In genomic region chr15:74904190-74904805, GRCh38 we compare ENCODE assay signal across 15 cellular contexts. TPM values are rescaled to one million over a fixed set of nuclear protein-coding genes. Genes with fewer than 3 reads are reported as not detected.
A peak's percentile ranks its signal among the peaks of the same experiment; 100 is the strongest.
DNase-seq lines count a peak whose midpoint lies in the region; ATAC-seq and TF ChIP-seq lines count a peak whose summit lies in the region.
"Had no signal": no experiment of that assay in that cellular context is flagged by ENCODE, and none has a peak within 500 bp of the region (broad histone marks: within the 10 kb centered on the region; RNA-seq: fewer than 3 reads in every experiment).

No MANE protein-coding gene starts in this region.

- H3K36me3 Mint-ChIP-seq in CD4-positive, CD25-positive, alpha-beta regulatory T cell = peaks cover 26% of the 10 kb centered on the region
- H3K36me3 Mint-ChIP-seq in WTC11 = peaks cover 52% of the 10 kb centered on the region

- no peak for ATAC-seq in CD4-positive, CD25-positive, alpha-beta regulatory T cell (ENCODE audit: low read depth in 2 of 2)
- ATAC-seq in WTC11 (no peak), GM18511 (IDR thresholded peaks at IDR 0.05; ENCODE audit: unreplicated experiment) (no peak)
- ATAC-seq: Panc1; stimulated activated naive CD8-positive, alpha-beta T cell treated with anti-CD3 and anti-CD28 coated beads, Interleukin-15, Interleukin-2, amounts not matched to agents 100 U/mL and 50 U/mL, for 24 hours had no signal

- H3K36me3 ChIP-seq in CD4-positive, CD25-positive, alpha-beta regulatory T cell (ENCODE audit: control insufficient read depth, insufficient read depth, low read length) = peaks cover 33% of the 10 kb centered on the region
- peaks cover 63% of the 10 kb centered on the region for H3K36me3 ChIP-seq in mesodermal cell (ENCODE audit: control insufficient read depth, insufficient read depth, low read length)

- H3K27me3 Mint-ChIP-seq in CD4-positive, CD25-positive, alpha-beta regulatory T cell = no peaks in the 10 kb centered on the region
- H3K27me3 Mint-ChIP-seq in WTC11 (ENCODE audit: low read depth) = no peaks in the 10 kb centered on the region

- H3K4me3 Mint-ChIP-seq in CD4-positive, CD25-positive, alpha-beta regulatory T cell = peak overlapping the region; percentile 79 to 99 (median 99)
- peak overlapping the region; percentile 94 for H3K4me3 Mint-ChIP-seq in WTC11

- CTCF ChIA-PET in WTC11 (lab: Charles Lee) = interaction anchor here (4.1 kb wide), 1 partner anchor 135 kb away, joined by 50 read pairs; no protein-coding TSS in a partner anchor

- H3K9me3 Mint-ChIP-seq in CD4-positive, CD25-positive, alpha-beta regulatory T cell = no peaks in the 10 kb centered on the region
- H3K9me3 Mint-ChIP-seq in WTC11 = peaks cover 8% of the 10 kb centered on the region

- no peaks in the 10 kb centered on the region for H3K9me3 ChIP-seq in CD4-positive, CD25-positive, alpha-beta regulatory T cell (ENCODE audit: control insufficient read depth in 2 of 2, low read length in 2 of 2)
- no peaks in the 10 kb centered on the region for H3K9me3 ChIP-seq in mesodermal cell (ENCODE audit: control insufficient read depth, low read length)
- H3K9me3 ChIP-seq: neutrophil had no signal

- H3K27ac Mint-ChIP-seq in CD4-positive, CD25-positive, alpha-beta regulatory T cell = peak overlapping the region; percentile 14 to 98 (median 91)
- H3K27ac Mint-ChIP-seq in WTC11 = no peak overlapping the region

- H3K27ac ChIP-seq in CD4-positive, CD25-positive, alpha-beta regulatory T cell (ENCODE audit: insufficient read depth, low read length, poor library complexity, severe bottlenecking) = no peak overlapping the region
- no peak overlapping the region for H3K27ac ChIP-seq in mesodermal cell (ENCODE audit: low read depth, low read length, severe bottlenecking)

- no peaks in the 10 kb centered on the region for H3K27me3 ChIP-seq in CD4-positive, CD25-positive, alpha-beta regulatory T cell (ENCODE audit: control insufficient read depth, insufficient read depth, low read length)
- H3K27me3 ChIP-seq: neutrophil had no signal

- POLR2A ChIA-PET in WTC11 (lab: Charles Lee) = no interaction called here

- peaks cover 21 to 65% (median 41%) of the 10 kb centered on the region in 4 donors for H3K4me1 Mint-ChIP-seq in CD4-positive, CD25-positive, alpha-beta regulatory T cell
- H3K4me1 Mint-ChIP-seq in WTC11 = peaks cover 15% of the 10 kb centered on the region

- DNase-seq in AG10803 (ENCODE audit: low read depth) = no peak
- DNase-seq in CD4-positive, CD25-positive, alpha-beta regulatory T cell = no peak
- no peak for DNase-seq in WTC11 (ENCODE audit: low spot score)
- no peak for DNase-seq in AG08395 (ENCODE audit: low spot score)
- DNase-seq in hippocampal formation (lab: John Stamatoyannopoulos, UW) = no peak
- DNase-seq: Calu3; cerebellar nuclear complex; KG1; NCI-H146; NCI-H524; stimulated activated naive CD8-positive, alpha-beta T cell treated with anti-CD3 and anti-CD28 coated beads, Interleukin-15, Interleukin-2, amounts not matched to agents 100 U/mL and 50 U/mL, for 24 hours had no signal

- no peak for TF ChIP-seq CTCF in AG10803 (conservative IDR thresholded peaks at IDR 0.05; ENCODE audit: low read length)
- no peak for TF ChIP-seq CTCF in WTC11 (IDR thresholded peaks at IDR 0.05)

- peak overlapping the region; percentile 83; the same call in 1 of the 2 replicates for H3K4me3 ChIP-seq in AG10803 (ENCODE audit: low read length)
- H3K4me3 ChIP-seq in CD4-positive, CD25-positive, alpha-beta regulatory T cell (ENCODE audit: low read depth, low read length) = peak overlapping the region; percentile 86
- H3K4me3 ChIP-seq in mesodermal cell (ENCODE audit: extremely low read depth, insufficient read depth, low read length, poor library complexity, severe bottlenecking) = peak overlapping the region; percentile 1

- H3K4me1 ChIP-seq in CD4-positive, CD25-positive, alpha-beta regulatory T cell (ENCODE audit: control insufficient read depth, insufficient read depth, low read length, poor library complexity, severe bottlenecking) = peaks cover 39% of the 10 kb centered on the region
- H3K4me1 ChIP-seq in mesodermal cell (ENCODE audit: control insufficient read depth, insufficient read depth, low read length, poor library complexity, severe bottlenecking) = peaks cover 17% of the 10 kb centered on the region

- 93 to 95% methylated on average over 5 to 7 of the region's 7 CpGs for WGBS in mesodermal cell (ENCODE audit: insufficient coverage in 2 of 2), 2 experiments

TF ChIP-seq in WTC11, 78 proteins besides CTCF, POLR2A, EP300 and RAD21:
- no peak for TF ChIP-seq RORB (CRISPR knock-in tag; IDR thresholded peaks at IDR 0.05)
- TF ChIP-seq ZNF121 (CRISPR knock-in tag; IDR thresholded peaks at IDR 0.05) = peak; percentile 64
- TF ChIP-seq, protein P1, sequence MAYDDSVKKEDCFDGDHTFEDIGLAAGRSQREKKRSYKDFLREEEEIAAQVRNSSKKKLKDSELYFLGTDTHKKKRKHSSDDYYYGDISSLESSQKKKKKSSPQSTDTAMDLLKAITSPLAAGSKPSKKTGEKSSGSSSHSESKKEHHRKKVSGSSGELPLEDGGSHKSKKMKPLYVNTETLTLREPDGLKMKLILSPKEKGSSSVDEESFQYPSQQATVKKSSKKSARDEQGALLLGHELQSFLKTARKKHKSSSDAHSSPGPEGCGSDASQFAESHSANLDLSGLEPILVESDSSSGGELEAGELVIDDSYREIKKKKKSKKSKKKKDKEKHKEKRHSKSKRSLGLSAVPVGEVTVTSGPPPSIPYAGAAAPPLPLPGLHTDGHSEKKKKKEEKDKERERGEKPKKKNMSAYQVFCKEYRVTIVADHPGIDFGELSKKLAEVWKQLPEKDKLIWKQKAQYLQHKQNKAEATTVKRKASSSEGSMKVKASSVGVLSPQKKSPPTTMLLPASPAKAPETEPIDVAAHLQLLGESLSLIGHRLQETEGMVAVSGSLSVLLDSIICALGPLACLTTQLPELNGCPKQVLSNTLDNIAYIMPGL (CRISPR knock-in tag; IDR thresholded peaks at IDR 0.05) = no peak

RNA-seq across cellular contexts. Expression of gene FAM219B, which starts 2.4 kb away (rescaled TPM):
- total RNA-seq in CD4-positive, CD25-positive, alpha-beta regulatory T cell = 79.7 TPM
- 10 to 100 TPM; 22.0 to 26.9 (median 24.8) TPM for polyA plus RNA-seq in CD4-positive, CD25-positive, alpha-beta regulatory T cell
- 67.3 to 99.6 TPM (median 87.8 TPM) in 3 replicates for total RNA-seq in WTC11 (2021)
- polyA plus RNA-seq in mesodermal cell (2013, experiment 1 of 2) = 49.4 TPM
- 44.3 TPM for polyA plus RNA-seq in mesodermal cell (2013, experiment 2 of 2)

RNA-seq across cellular contexts. Expression of gene MPI, which starts 14.5 kb away (rescaled TPM):
- total RNA-seq in CD4-positive, CD25-positive, alpha-beta regulatory T cell = 49.6 TPM
- 100 to 1,000 TPM in 2 of 4 donors, 10 to 100 TPM in 2; 77.2 to 108 (median 100.0) TPM for polyA plus RNA-seq in CD4-positive, CD25-positive, alpha-beta regulatory T cell
- 36.3 to 65.1 TPM (median 59.8 TPM) in 3 replicates for total RNA-seq in WTC11 (2021)
- 29.0 TPM for polyA plus RNA-seq in mesodermal cell (2013, experiment 1 of 2)
- 23.3 TPM for polyA plus RNA-seq in mesodermal cell (2013, experiment 2 of 2)

RNA-seq across cellular contexts. Expression of gene SCAMP2, which starts 31.1 kb away (rescaled TPM):
- total RNA-seq in CD4-positive, CD25-positive, alpha-beta regulatory T cell = 107 TPM
- polyA plus RNA-seq in CD4-positive, CD25-positive, alpha-beta regulatory T cell = 100 to 1,000 TPM; 145 to 194 (median 159) TPM
- total RNA-seq in WTC11 (2021) = 38.0 to 47.0 TPM (median 39.0 TPM) in 3 replicates
- 31.9 TPM for polyA plus RNA-seq in mesodermal cell (2013, experiment 1 of 2)
- 34.8 TPM for polyA plus RNA-seq in mesodermal cell (2013, experiment 2 of 2)

RNA-seq across cellular contexts. Expression of gene COX5A, which starts 33.6 kb away (rescaled TPM):
- 91.8 TPM for total RNA-seq in CD4-positive, CD25-positive, alpha-beta regulatory T cell
- polyA plus RNA-seq in CD4-positive, CD25-positive, alpha-beta regulatory T cell = 100 to 1,000 TPM; 383 to 512 (median 449) TPM
- total RNA-seq in WTC11 (2021) = 336 to 355 TPM (median 354 TPM) in 3 replicates
- 255 TPM for polyA plus RNA-seq in mesodermal cell (2013, experiment 1 of 2)
- polyA plus RNA-seq in mesodermal cell (2013, experiment 2 of 2) = 237 TPM

RNA-seq across cellular contexts. Expression of gene RPP25, which starts 52.3 kb away (rescaled TPM):
- 0.54 TPM for total RNA-seq in CD4-positive, CD25-positive, alpha-beta regulatory T cell
- 1 to 10 TPM; 1.6 to 4.6 (median 2.8) TPM for polyA plus RNA-seq in CD4-positive, CD25-positive, alpha-beta regulatory T cell
- total RNA-seq in WTC11 (2021) = 28.3 to 31.3 TPM (median 29.0 TPM) in 3 replicates
- polyA plus RNA-seq in mesodermal cell (2013, experiment 1 of 2) = 5.1 TPM
- 6.8 TPM for polyA plus RNA-seq in mesodermal cell (2013, experiment 2 of 2)

Comparison
In these comparisons a context has a peak if more than half of its experiments do, and no peak if none do; other contexts are left out.
1. H3K4me3 ChIP-seq: peak in every context shown above with its lines; median percentile 86 in CD4-positive, CD25-positive, alpha-beta regulatory T cell; 83 in AG10803; 1 in mesodermal cell.